Comparison of ENCODE assay signal across 21 cellular contexts in genomic region chr9:111099199-111100005, GRCh38.
A peak's percentile ranks its signal among the peaks of the same experiment; 100 is the strongest.
DNase-seq lines count a peak whose midpoint lies in the region; ATAC-seq and TF ChIP-seq lines count a peak whose summit lies in the region.
"Had no signal": no experiment of that assay in that cellular context is flagged by ENCODE, and none has a peak within 500 bp of the region (broad histone marks: within the 10 kb centered on the region; RNA-seq: fewer than 3 reads in every experiment).

No MANE protein-coding gene starts in this region.

- H3K36me3 ChIP-seq in BE2C = no peaks in the 10 kb centered on the region
- no peaks in the 10 kb centered on the region for H3K36me3 ChIP-seq in CD4-positive, alpha-beta memory T cell (ENCODE audit: insufficient read depth, low read length)
- H3K36me3 ChIP-seq: BLaER1 treated with 17β-estradiol and CSF1 and Interleukin-3, amounts not matched to agents 10 nM and 100 nM; SJSA1; vagina had no signal

- intact Hi-C loops in left colon (cut with DNase I, micrococcal nuclease) = no loop called here
- intact Hi-C loops in CD4-positive, alpha-beta memory T cell (cut with micrococcal nuclease) = no loop called here

- no peak overlapping the region for H3K27ac ChIP-seq in CD4-positive, alpha-beta memory T cell (ENCODE audit: low read depth, low read length)
- H3K27ac ChIP-seq: BLaER1 treated with 17β-estradiol and CSF1 and Interleukin-3, amounts not matched to agents 10 nM and 100 nM; coronary artery; SJSA1; vagina had no signal

- H3K4me1 ChIP-seq in BE2C = peaks cover 20% of the 10 kb centered on the region
- H3K4me1 ChIP-seq in CD4-positive, alpha-beta memory T cell (ENCODE audit: insufficient read depth, low read length) = no peaks in the 10 kb centered on the region

- CTCF ChIA-PET in WTC11 (lab: Charles Lee) = interaction anchor here (0.6 kb wide), 2 partner anchors 63 to 1459 kb away, joined by 3 to 4 read pairs; no protein-coding TSS in a partner anchor
- CTCF ChIA-PET in CD4-positive, alpha-beta memory T cell (lab: Charles Lee; ENCODE audit: partially characterized antibody) = no interaction called here

- no peaks in the 10 kb centered on the region for H3K9me3 Mint-ChIP-seq in WTC11
- H3K9me3 Mint-ChIP-seq in CD4-positive, alpha-beta memory T cell = peaks cover 0 to 1% (median 0%) of the 10 kb centered on the region in 8 donors

- TF ChIP-seq CTCF in BE2C (IDR thresholded peaks at IDR 0.05; ENCODE audit: low read depth, low read length) = no peak
- no peak for TF ChIP-seq CTCF in WTC11 (IDR thresholded peaks at IDR 0.05)

- H3K4me3 Mint-ChIP-seq in WTC11 = no peak overlapping the region
- no peak overlapping the region for H3K4me3 Mint-ChIP-seq in CD4-positive, alpha-beta memory T cell
- H3K4me3 Mint-ChIP-seq: activated CD8-positive, alpha-beta memory T cell treated with anti-CD3 and anti-CD28 coated beads, Interleukin-2, amount 10 ng/mL, durations not matched to agents 7 days and 5 days; activated T-helper 17 cell treated with anti-CD3 and anti-CD28 coated beads, Interleukin-2, amount 50 U/mL, for 72 hours had no signal

- no peaks in the 10 kb centered on the region for H3K9me3 ChIP-seq in BE2C
- no peaks in the 10 kb centered on the region for H3K9me3 ChIP-seq in CD4-positive, alpha-beta memory T cell (ENCODE audit: control insufficient read depth in 1 of 2, low read length in 2 of 2)
- H3K9me3 ChIP-seq: BLaER1 treated with 17β-estradiol and CSF1 and Interleukin-3, amounts not matched to agents 10 nM and 100 nM; SJSA1; vagina had no signal

- no peaks in the 10 kb centered on the region for H3K36me3 Mint-ChIP-seq in WTC11
- no peaks in the 10 kb centered on the region for H3K36me3 Mint-ChIP-seq in CD4-positive, alpha-beta memory T cell
- H3K36me3 Mint-ChIP-seq: activated CD8-positive, alpha-beta memory T cell treated with anti-CD3 and anti-CD28 coated beads, Interleukin-2, amount 10 ng/mL, durations not matched to agents 7 days and 5 days had no signal

- POLR2A ChIA-PET in WTC11 (lab: Charles Lee) = no interaction called here
- POLR2A ChIA-PET in CD4-positive, alpha-beta memory T cell (lab: Charles Lee; ENCODE audit: partially characterized antibody) = no interaction called here

- peaks cover 50% of the 10 kb centered on the region for H3K27me3 Mint-ChIP-seq in WTC11 (ENCODE audit: low read depth)
- H3K27me3 Mint-ChIP-seq in CD4-positive, alpha-beta memory T cell = no peaks in the 10 kb centered on the region
- H3K27me3 Mint-ChIP-seq: activated CD8-positive, alpha-beta memory T cell treated with anti-CD3 and anti-CD28 coated beads, Interleukin-2, amount 10 ng/mL, durations not matched to agents 7 days and 5 days had no signal

- peak overlapping the region; percentile 73 for H3K27ac Mint-ChIP-seq in WTC11
- H3K27ac Mint-ChIP-seq in CD4-positive, alpha-beta memory T cell = peak overlapping the region in 1 of 7 donors; percentile 39
- H3K27ac Mint-ChIP-seq: activated CD8-positive, alpha-beta memory T cell treated with anti-CD3 and anti-CD28 coated beads, Interleukin-2, amount 10 ng/mL, durations not matched to agents 7 days and 5 days; activated T-helper 17 cell treated with anti-CD3 and anti-CD28 coated beads, Interleukin-2, amount 50 U/mL, for 72 hours had no signal

- peaks cover 77% of the 10 kb centered on the region for H3K4me1 Mint-ChIP-seq in WTC11
- no peaks in the 10 kb centered on the region for H3K4me1 Mint-ChIP-seq in CD4-positive, alpha-beta memory T cell
- H3K4me1 Mint-ChIP-seq: activated CD8-positive, alpha-beta memory T cell treated with anti-CD3 and anti-CD28 coated beads, Interleukin-2, amount 10 ng/mL, durations not matched to agents 7 days and 5 days; activated T-helper 17 cell treated with anti-CD3 and anti-CD28 coated beads, Interleukin-2, amount 50 U/mL, for 72 hours had no signal

- no peaks in the 10 kb centered on the region for H3K27me3 ChIP-seq in BE2C
- no peaks in the 10 kb centered on the region for H3K27me3 ChIP-seq in CD4-positive, alpha-beta memory T cell (ENCODE audit: insufficient read depth, low read length)
- H3K27me3 ChIP-seq: BLaER1 treated with 17β-estradiol and CSF1 and Interleukin-3, amounts not matched to agents 10 nM and 100 nM; SJSA1; vagina had no signal

- peak; percentile 63 for DNase-seq in BE2C
- DNase-seq in NCI-H1436 (lab: John Stamatoyannopoulos, UW) = peak; percentile 78
- DNase-seq in WTC11 (ENCODE audit: low spot score) = peak; percentile 22
- no peak for DNase-seq in left colon
- DNase-seq in CD4-positive, alpha-beta memory T cell = no peak
- DNase-seq in GM19238 (ENCODE audit: insufficient read length, low spot score) = no peak
- DNase-seq: activated CD8-positive, alpha-beta memory T cell treated with anti-CD3 and anti-CD28 coated beads, Interleukin-2, amount 10 ng/mL, durations not matched to agents 7 days and 5 days; hippocampal formation; midbrain; NCI-H1092; NCI-H748 treated with DMSO at 0.1 percent for 48 hours; stimulated activated CD4-positive, alpha-beta T cell treated with anti-CD3 and anti-CD28 coated beads, Interleukin-12 subunit alpha, Interleukin-12 subunit beta, amount 100 ng/mL, for 4 hours; stimulated activated CD8-positive, alpha-beta memory T cell treated with anti-CD3 and anti-CD28 coated beads, Interleukin-4, amount 100 ng/mL, for 48 hours had no signal

- H3K4me3 ChIP-seq in BE2C (ENCODE audit: low read depth, low read length) = no peak overlapping the region
- H3K4me3 ChIP-seq in CD4-positive, alpha-beta memory T cell (ENCODE audit: low read length in 2 of 2) = no peak overlapping the region
- H3K4me3 ChIP-seq: BLaER1 treated with 17β-estradiol and CSF1 and Interleukin-3, amounts not matched to agents 10 nM and 100 nM; coronary artery; GM12878; SJSA1; vagina had no signal

- peak; percentile 73 for ATAC-seq in WTC11
- ATAC-seq in left colon = peak; percentile 93
- ATAC-seq in GM21423 (IDR thresholded peaks at IDR 0.05; ENCODE audit: unreplicated experiment) = no peak
- no peak for ATAC-seq in GM18867 (IDR thresholded peaks at IDR 0.05; ENCODE audit: unreplicated experiment)
- ATAC-seq: activated CD8-positive, alpha-beta memory T cell treated with anti-CD3 and anti-CD28 coated beads, Interleukin-2, amount 10 ng/mL, durations not matched to agents 7 days and 5 days; activated T-helper 17 cell treated with anti-CD3 and anti-CD28 coated beads, Interleukin-2, amount 50 U/mL, for 72 hours had no signal

TF ChIP-seq in WTC11, 78 proteins besides CTCF, POLR2A, EP300 and RAD21 (continues in another document):
- no peak for TF ChIP-seq GABPB1 (CRISPR knock-in tag; IDR thresholded peaks at IDR 0.05)
- no peak for TF ChIP-seq ATF6 (CRISPR knock-in tag; IDR thresholded peaks at IDR 0.05)
- TF ChIP-seq ATF1 (CRISPR knock-in tag; IDR thresholded peaks at IDR 0.05) = no peak
- TF ChIP-seq TEAD4 (CRISPR knock-in tag; IDR thresholded peaks at IDR 0.05) = no peak
- TF ChIP-seq ATF2 (CRISPR knock-in tag; IDR thresholded peaks at IDR 0.05; ENCODE audit: borderline replicate concordance, low read depth) = no peak
- TF ChIP-seq FOXP4 (CRISPR knock-in tag; IDR thresholded peaks at IDR 0.05) = no peak

Comparison
In these comparisons a context has a peak if more than half of its experiments do, and no peak if none do; other contexts are left out.
1. DNase-seq: peak in BE2C (single experiment), NCI-H1436 (single experiment) and WTC11 (single experiment); none in left colon (0 of 2), CD4-positive, alpha-beta memory T cell (0 of 5) and GM19238 (single experiment).
2. ATAC-seq: peak in WTC11 (single experiment) and left colon (single experiment); none in GM21423 (single experiment) and GM18867 (single experiment).